8 cellular contexts compared by ENCODE assay signal in the genomic region with DNA sequence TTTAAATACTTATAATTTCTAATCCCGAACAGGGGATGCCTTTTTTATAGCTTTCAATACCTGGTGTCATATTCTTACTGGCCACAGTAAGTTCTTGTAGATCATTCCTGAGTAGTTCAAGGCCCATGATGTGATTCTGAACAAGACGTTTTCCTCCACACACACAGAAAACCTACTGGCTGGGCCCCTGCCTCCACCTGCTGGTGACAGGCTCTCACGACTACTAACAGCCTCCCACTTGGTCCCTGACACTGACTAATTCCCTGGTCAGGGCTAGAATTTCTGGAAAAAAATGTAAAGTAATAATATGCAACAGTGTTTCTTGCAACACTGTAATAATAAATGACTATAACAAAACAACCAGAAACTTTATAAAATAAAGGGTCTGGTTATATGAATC. TPM values are rescaled to one million over a fixed set of nuclear protein-coding genes. Genes with fewer than 3 reads are reported as not detected.
DNase-seq lines count a peak whose midpoint lies in the region; ATAC-seq, FAIRE-seq and TF ChIP-seq lines count a peak whose summit lies in the region.

No MANE protein-coding gene starts in this region.

- H3K4me1 ChIP-seq in A549 (no peaks in the 10 kb centered on the region), KMS-11 (ENCODE audit: low read depth, poor library complexity, severe bottlenecking) (no peaks in the 10 kb centered on the region)

- no peaks in the 10 kb centered on the region for H3K27me3 ChIP-seq in KMS-11 (ENCODE audit: insufficient read depth, low read depth)

- H3K4me3 ChIP-seq in A549 = no peak overlapping the region
- no peak overlapping the region for H3K4me3 ChIP-seq in GM12865 (ENCODE audit: low read depth, low read length)
- no peak overlapping the region for H3K4me3 ChIP-seq in KMS-11 (IDR thresholded peaks at IDR 0.05; ENCODE audit: insufficient read depth, low read depth, low read length)
- no peak overlapping the region for H3K4me3 ChIP-seq in choroid plexus epithelial cell (ENCODE audit: low read depth, low read length)

- no peak for TF ChIP-seq EP300 in A549 (IDR thresholded peaks at IDR 0.05)

- no peak overlapping the region for H3K9ac ChIP-seq in KMS-11

- no peak for FAIRE-seq in A549 (lab: Jason Lieb, UNC)

- ATAC-seq in A549 (peak; percentile 87 to 94), GM19463 (IDR thresholded peaks at IDR 0.05; ENCODE audit: unreplicated experiment) (no peak)
- no peak for ATAC-seq in stimulated activated naive CD8-positive, alpha-beta T cell treated with anti-CD3 and anti-CD28 coated beads, Interleukin-15, Interleukin-2, amounts not matched to agents 100 U/mL and 50 U/mL, for 24 hours

- POLR2A ChIA-PET in A549 (lab: Yijun Ruan, JAX) = no interaction called here

- TF ChIP-seq POLR2A in A549 (IDR thresholded peaks at IDR 0.05; ENCODE audit: low read length) = no peak

- TF ChIP-seq RAD21 in A549 (conservative IDR thresholded peaks at IDR 0.05 in 1 of 2, IDR thresholded peaks at IDR 0.05 in 1 of 2) = peak; percentile 77 to 86

- H3K4me2 ChIP-seq in A549 (no peak overlapping the region), KMS-11 (no peak overlapping the region)

- H3K79me2 ChIP-seq in KMS-11 (ENCODE audit: insufficient read depth, low read depth) = no peaks in the 10 kb centered on the region

- no peak overlapping the region for H2AFZ ChIP-seq in KMS-11 (ENCODE audit: low read depth)

- H3K27ac ChIP-seq in A549 (no peak overlapping the region), KMS-11 (no peak overlapping the region)

- 1% methylated on average over 3 of the region's 3 CpGs for WGBS in A549 (ENCODE audit: missing lambda C conversion rate)

- peak; percentile 58 for TF ChIP-seq CTCF in A549 (IDR thresholded peaks at IDR 0.05)
- peak; percentile 67 for TF ChIP-seq CTCF in GM12865 (IDR thresholded peaks at IDR 0.05; ENCODE audit: insufficient read depth, low read depth, low read length, missing control alignments)
- peak; percentile 25; the same call in 1 of the 2 replicates for TF ChIP-seq CTCF in KMS-11 (conservative IDR thresholded peaks at IDR 0.05; ENCODE audit: low read depth, low read length)
- peak; percentile 81 for TF ChIP-seq CTCF in choroid plexus epithelial cell (conservative IDR thresholded peaks at IDR 0.05; ENCODE audit: low read depth, low read length)

- CTCF ChIA-PET in A549 (lab: Yijun Ruan, JAX) = interaction anchor here (0.6 to 8.5 kb wide), 60 partner anchors 8 to 534 kb away, joined by 3 to 127 read pairs (median 4); no protein-coding TSS in a partner anchor

- H3K9me3 ChIP-seq in A549 = no peaks in the 10 kb centered on the region

- H4K20me1 ChIP-seq in KMS-11 (ENCODE audit: insufficient read depth) = no peaks in the 10 kb centered on the region

- no peaks in the 10 kb centered on the region for H3K36me3 ChIP-seq in KMS-11 (ENCODE audit: insufficient read depth)

- peak; percentile 59 to 67 for DNase-seq in A549 (ENCODE audit: low read depth in 1 of 2, low spot score in 1 of 2)
- peak; percentile 71 for DNase-seq in GM12865 (ENCODE audit: low read depth)
- DNase-seq in SHP77 (lab: John Stamatoyannopoulos, UW) = peak; percentile 44 to 56
- DNase-seq in choroid plexus epithelial cell (ENCODE audit: low read depth) = peak; percentile 81
- peak; percentile 85 for DNase-seq in left kidney (ENCODE audit: low read depth, low spot score)
- peak; percentile 21 for DNase-seq in stimulated activated naive CD8-positive, alpha-beta T cell treated with anti-CD3 and anti-CD28 coated beads, Interleukin-15, Interleukin-2, amounts not matched to agents 100 U/mL and 50 U/mL, for 24 hours

TF ChIP-seq in A549, 52 proteins besides CTCF, POLR2A, EP300 and RAD21:
- TF ChIP-seq ZNF302 (CRISPR knock-in tag; IDR thresholded peaks at IDR 0.05) (no peak), SMC3 (IDR thresholded peaks at IDR 0.05) (peak; percentile 72)

RNA-seq across cellular contexts. Expression of a gene that starts 50.4 kb away (rescaled TPM):
- polyA plus RNA-seq in A549 (2011; rRNA removed) = 3.0 and 3.3 TPM in 2 replicates
- polyA plus RNA-seq in A549 (2012; cell fraction: cytosol; rRNA removed) = 5.8 and 8.1 TPM in 2 replicates
- 29.3 and 29.7 TPM in 2 replicates for polyA plus RNA-seq in A549 (2012; cell fraction: nucleus; rRNA removed)
- polyA plus RNA-seq in A549 (2017; fragmentation: RNase III; extraction: RNeasy Plus Mini Kit Qiagen cat#74134 plus additional on column Dnase treatment) = 5.1 to 6.4 TPM (median 5.7 TPM) in 3 replicates
- 5.0 and 8.3 TPM in 2 replicates for polyA minus RNA-seq in A549 (2011; rRNA and poly(A)+ RNA removed)

Comparison
In these comparisons a context has a peak if more than half of its experiments do, and no peak if none do; other contexts are left out.
1. ATAC-seq: peak in A549 (2 of 2); none in stimulated activated naive CD8-positive, alpha-beta T cell treated with anti-CD3 and anti-CD28 coated beads, Interleukin-15, Interleukin-2, amounts not matched to agents 100 U/mL and 50 U/mL, for 24 hours (single experiment) and GM19463 (single experiment).
2. DNase-seq: peak in every context shown above with its lines; median percentile 85 in left kidney; 81 in choroid plexus epithelial cell; 71 in GM12865; 63 in A549; 50 in SHP77; 21 in stimulated activated naive CD8-positive, alpha-beta T cell treated with anti-CD3 and anti-CD28 coated beads, Interleukin-15, Interleukin-2, amounts not matched to agents 100 U/mL and 50 U/mL, for 24 hours.
3. CTCF ChIP-seq: peak in every context shown above with its lines; median percentile 81 in choroid plexus epithelial cell; 67 in GM12865; 58 in A549; 25 in KMS-11.